1 cellular context compared by ENCODE assay signal in genomic region chr6:145929037-145929633, GRCh38.
TF ChIP-seq lines count a peak whose summit lies in the region.

No MANE protein-coding gene starts in this region.

TF ChIP-seq in H1, 55 proteins besides CTCF, POLR2A, EP300 and RAD21:
- TF ChIP-seq ATF2 (IDR thresholded peaks at IDR 0.05; ENCODE audit: low read length): no peak
- TF ChIP-seq NANOG (IDR thresholded peaks at IDR 0.05; ENCODE audit: insufficient read depth, low read depth, low read length, poor library complexity, severe bottlenecking): no peak
- TF ChIP-seq RFX5 (IDR thresholded peaks at IDR 0.05; ENCODE audit: borderline replicate concordance, low read depth, low read length): no peak
- TF ChIP-seq MAX (IDR thresholded peaks at IDR 0.05): no peak
- no peak for TF ChIP-seq RBBP5 (IDR thresholded peaks at IDR 0.05; ENCODE audit: borderline replicate concordance, low read depth, low read length)
TF ChIP-seq in H1: peak in this region for 0.
